Comparison of ENCODE assay signal across 19 cellular contexts in the genomic region with DNA sequence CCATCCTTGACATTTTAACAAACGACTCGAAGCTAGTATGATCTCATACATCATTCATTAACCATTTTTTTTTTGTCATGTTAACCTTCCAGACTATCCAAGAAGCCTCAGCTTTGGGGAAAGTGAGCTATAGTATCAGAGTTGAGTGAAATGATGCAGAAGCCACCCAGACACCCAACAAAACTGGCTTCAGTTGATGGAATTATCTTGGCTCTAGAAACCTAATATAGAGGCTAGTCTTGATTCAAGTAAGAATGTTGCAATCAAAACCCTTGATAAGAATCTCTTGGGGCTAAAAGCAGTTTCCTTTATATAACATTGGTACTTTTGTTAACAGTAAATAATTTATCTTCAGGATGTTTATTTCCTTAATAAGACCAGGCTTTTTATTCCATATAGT. TPM values are rescaled to one million over a fixed set of nuclear protein-coding genes. Genes with fewer than 3 reads are reported as not detected.
DNase-seq lines count a peak whose midpoint lies in the region; ATAC-seq, FAIRE-seq and TF ChIP-seq lines count a peak whose summit lies in the region.
"Had no signal": no experiment of that assay in that cellular context is flagged by ENCODE, and none has a peak within 500 bp of the region (broad histone marks: within the 10 kb centered on the region; RNA-seq: fewer than 3 reads in every experiment).

No MANE protein-coding gene starts in this region.

- no peak overlapping the region for H3K27ac ChIP-seq in A549
- H3K27ac ChIP-seq in left ventricle myocardium inferior (replicated peaks) = peak overlapping the region; percentile 46
- no peak overlapping the region for H3K27ac ChIP-seq in upper lobe of right lung
- H3K27ac ChIP-seq: HL-60, PC-9, RWPE1, SJCRH30 had no signal

- POLR2A ChIA-PET in A549 (lab: Yijun Ruan, JAX) = no interaction called here

- peaks cover 7% of the 10 kb centered on the region for H3K4me1 Mint-ChIP-seq in activated CD8-positive, alpha-beta memory T cell treated with anti-CD3 and anti-CD28 coated beads, Interleukin-2, amount 10 ng/mL, durations not matched to agents 7 days and 5 days

- no peak for TF ChIP-seq EP300 in A549 (IDR thresholded peaks at IDR 0.05)

- no peak overlapping the region for H3K4me3 Mint-ChIP-seq in activated CD8-positive, alpha-beta memory T cell treated with anti-CD3 and anti-CD28 coated beads, Interleukin-2, amount 10 ng/mL, durations not matched to agents 7 days and 5 days

- WGBS in A549 (ENCODE audit: missing lambda C conversion rate) = 5% methylated on average over 2 of the region's 2 CpGs

- H3K4me3 ChIP-seq in A549 (no peak overlapping the region), left ventricle myocardium inferior (no peak overlapping the region), upper lobe of right lung (no peak overlapping the region)
- H3K4me3 ChIP-seq: PC-9, SJCRH30 had no signal

- in situ Hi-C loops in ACHN (cut with HindIII; ENCODE audit: low pct_ligation_motif_present, low pct_unique_long_range_greater_than_20kb, low sequenced_read_pairs) = no loop called here

- H3K27me3 ChIP-seq in left ventricle myocardium inferior (ENCODE audit: low read depth) (no peaks in the 10 kb centered on the region), upper lobe of right lung (no peaks in the 10 kb centered on the region)
- H3K27me3 ChIP-seq: SJCRH30 had no signal

- TF ChIP-seq CTCF in A549 (IDR thresholded peaks at IDR 0.05) (no peak), left ventricle myocardium inferior (IDR thresholded peaks at IDR 0.05; ENCODE audit: borderline replicate concordance) (no peak), upper lobe of right lung (IDR thresholded peaks at IDR 0.05) (no peak)

- peaks cover 7% of the 10 kb centered on the region for H3K36me3 Mint-ChIP-seq in activated CD8-positive, alpha-beta memory T cell treated with anti-CD3 and anti-CD28 coated beads, Interleukin-2, amount 10 ng/mL, durations not matched to agents 7 days and 5 days

- CTCF ChIA-PET in A549 (lab: Yijun Ruan, JAX) = interaction anchor here (0.6 to 1.8 kb wide), 4 partner anchors 17 to 580 kb away, joined by 3 to 4 read pairs (median 4); no protein-coding TSS in a partner anchor
- CTCF ChIA-PET in activated CD8-positive, alpha-beta memory T cell treated with anti-CD3 and anti-CD28 coated beads, Interleukin-2, amount 10 ng/mL, durations not matched to agents 7 days and 5 days (lab: Charles Lee) = no interaction called here

- DNase-seq in A549 (ENCODE audit: low read depth in 1 of 2, low spot score in 1 of 2) (no peak), ACHN (peak; percentile 24), amniotic epithelial cell (ENCODE audit: low read depth) (peak; percentile 32), left ventricle myocardium inferior (no peak), upper lobe of right lung (no peak), NCI-H2227 treated with DMSO at 0.1 percent for 48 hours (lab: John Stamatoyannopoulos, UW) (no peak)
- DNase-seq in activated CD8-positive, alpha-beta memory T cell treated with anti-CD3 and anti-CD28 coated beads, Interleukin-2, amount 10 ng/mL, durations not matched to agents 7 days and 5 days = no peak
- DNase-seq: COR-L47, NCI-H1048, NCI-H1436, NCI-H1930, NCI-H526, PC-9, SJCRH30 had no signal

- intact Hi-C loops in left ventricle myocardium inferior (cut with micrococcal nuclease) (no loop called here), upper lobe of right lung (cut with DNase I) (no loop called here)

- no peak for ATAC-seq in A549
- no peak for ATAC-seq in activated CD8-positive, alpha-beta memory T cell treated with anti-CD3 and anti-CD28 coated beads, Interleukin-2, amount 10 ng/mL, durations not matched to agents 7 days and 5 days
- ATAC-seq in upper lobe of right lung = no peak
- ATAC-seq in GM18873 (IDR thresholded peaks at IDR 0.05; ENCODE audit: low FRiP score, unreplicated experiment) = no peak

- H3K36me3 ChIP-seq in left ventricle myocardium inferior (peaks cover 54% of the 10 kb centered on the region), upper lobe of right lung (peaks cover 36% of the 10 kb centered on the region)

- H3K4me1 ChIP-seq in A549 (peaks cover 11% of the 10 kb centered on the region), left ventricle myocardium inferior (peaks cover 17% of the 10 kb centered on the region), upper lobe of right lung (no peaks in the 10 kb centered on the region)
- H3K4me1 ChIP-seq: SJCRH30 had no signal

- no peak for TF ChIP-seq RAD21 in A549 (conservative IDR thresholded peaks at IDR 0.05 in 1 of 2, IDR thresholded peaks at IDR 0.05 in 1 of 2)

- H3K9me3 Mint-ChIP-seq in activated CD8-positive, alpha-beta memory T cell treated with anti-CD3 and anti-CD28 coated beads, Interleukin-2, amount 10 ng/mL, durations not matched to agents 7 days and 5 days (ENCODE audit: low read depth) = no peaks in the 10 kb centered on the region

- no peak for TF ChIP-seq POLR2A in A549 (IDR thresholded peaks at IDR 0.05; ENCODE audit: low read length)

- H3K4me2 ChIP-seq in A549 = peak overlapping the region; percentile 23; the same call in 1 of the 3 replicates
- H3K4me2 ChIP-seq: PC-9 had no signal

- H3K27ac Mint-ChIP-seq in activated CD8-positive, alpha-beta memory T cell treated with anti-CD3 and anti-CD28 coated beads, Interleukin-2, amount 10 ng/mL, durations not matched to agents 7 days and 5 days = no peak overlapping the region

- H3K27me3 Mint-ChIP-seq in activated CD8-positive, alpha-beta memory T cell treated with anti-CD3 and anti-CD28 coated beads, Interleukin-2, amount 10 ng/mL, durations not matched to agents 7 days and 5 days = no peaks in the 10 kb centered on the region

- FAIRE-seq in A549 (lab: Jason Lieb, UNC) = no peak
- FAIRE-seq: GM12891, H1 had no signal

- H3K9me3 ChIP-seq in A549 = no peaks in the 10 kb centered on the region
- H3K9me3 ChIP-seq in left ventricle myocardium inferior (replicated peaks) = no peaks in the 10 kb centered on the region
- H3K9me3 ChIP-seq in upper lobe of right lung = no peaks in the 10 kb centered on the region
- H3K9me3 ChIP-seq: SJCRH30 had no signal

TF ChIP-seq in A549, 52 proteins besides CTCF, POLR2A, EP300 and RAD21:
- no peak for TF ChIP-seq FOXS1 (CRISPR knock-in tag; IDR thresholded peaks at IDR 0.05)
- no peak for TF ChIP-seq KDM1A (IDR thresholded peaks at IDR 0.05; ENCODE audit: low read depth)
- no peak for TF ChIP-seq ZC3H11A (IDR thresholded peaks at IDR 0.05)
- no peak for TF ChIP-seq HEYL (CRISPR knock-in tag; IDR thresholded peaks at IDR 0.05)
- no peak; a peak in 1 of 4 replicates for TF ChIP-seq CEBPB (IDR thresholded peaks at IDR 0.05)
- TF ChIP-seq KDM5A (IDR thresholded peaks at IDR 0.05) = no peak
- TF ChIP-seq ZFP36 (IDR thresholded peaks at IDR 0.05; ENCODE audit: borderline replicate concordance, partially characterized antibody) = no peak
- TF ChIP-seq, protein P1, sequence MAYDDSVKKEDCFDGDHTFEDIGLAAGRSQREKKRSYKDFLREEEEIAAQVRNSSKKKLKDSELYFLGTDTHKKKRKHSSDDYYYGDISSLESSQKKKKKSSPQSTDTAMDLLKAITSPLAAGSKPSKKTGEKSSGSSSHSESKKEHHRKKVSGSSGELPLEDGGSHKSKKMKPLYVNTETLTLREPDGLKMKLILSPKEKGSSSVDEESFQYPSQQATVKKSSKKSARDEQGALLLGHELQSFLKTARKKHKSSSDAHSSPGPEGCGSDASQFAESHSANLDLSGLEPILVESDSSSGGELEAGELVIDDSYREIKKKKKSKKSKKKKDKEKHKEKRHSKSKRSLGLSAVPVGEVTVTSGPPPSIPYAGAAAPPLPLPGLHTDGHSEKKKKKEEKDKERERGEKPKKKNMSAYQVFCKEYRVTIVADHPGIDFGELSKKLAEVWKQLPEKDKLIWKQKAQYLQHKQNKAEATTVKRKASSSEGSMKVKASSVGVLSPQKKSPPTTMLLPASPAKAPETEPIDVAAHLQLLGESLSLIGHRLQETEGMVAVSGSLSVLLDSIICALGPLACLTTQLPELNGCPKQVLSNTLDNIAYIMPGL (CRISPR knock-in tag; IDR thresholded peaks at IDR 0.05; ENCODE audit: borderline replicate concordance) = no peak
- no peak for TF ChIP-seq NPAS2 (CRISPR knock-in tag; IDR thresholded peaks at IDR 0.05; ENCODE audit: borderline replicate concordance)
- TF ChIP-seq, protein P2, sequence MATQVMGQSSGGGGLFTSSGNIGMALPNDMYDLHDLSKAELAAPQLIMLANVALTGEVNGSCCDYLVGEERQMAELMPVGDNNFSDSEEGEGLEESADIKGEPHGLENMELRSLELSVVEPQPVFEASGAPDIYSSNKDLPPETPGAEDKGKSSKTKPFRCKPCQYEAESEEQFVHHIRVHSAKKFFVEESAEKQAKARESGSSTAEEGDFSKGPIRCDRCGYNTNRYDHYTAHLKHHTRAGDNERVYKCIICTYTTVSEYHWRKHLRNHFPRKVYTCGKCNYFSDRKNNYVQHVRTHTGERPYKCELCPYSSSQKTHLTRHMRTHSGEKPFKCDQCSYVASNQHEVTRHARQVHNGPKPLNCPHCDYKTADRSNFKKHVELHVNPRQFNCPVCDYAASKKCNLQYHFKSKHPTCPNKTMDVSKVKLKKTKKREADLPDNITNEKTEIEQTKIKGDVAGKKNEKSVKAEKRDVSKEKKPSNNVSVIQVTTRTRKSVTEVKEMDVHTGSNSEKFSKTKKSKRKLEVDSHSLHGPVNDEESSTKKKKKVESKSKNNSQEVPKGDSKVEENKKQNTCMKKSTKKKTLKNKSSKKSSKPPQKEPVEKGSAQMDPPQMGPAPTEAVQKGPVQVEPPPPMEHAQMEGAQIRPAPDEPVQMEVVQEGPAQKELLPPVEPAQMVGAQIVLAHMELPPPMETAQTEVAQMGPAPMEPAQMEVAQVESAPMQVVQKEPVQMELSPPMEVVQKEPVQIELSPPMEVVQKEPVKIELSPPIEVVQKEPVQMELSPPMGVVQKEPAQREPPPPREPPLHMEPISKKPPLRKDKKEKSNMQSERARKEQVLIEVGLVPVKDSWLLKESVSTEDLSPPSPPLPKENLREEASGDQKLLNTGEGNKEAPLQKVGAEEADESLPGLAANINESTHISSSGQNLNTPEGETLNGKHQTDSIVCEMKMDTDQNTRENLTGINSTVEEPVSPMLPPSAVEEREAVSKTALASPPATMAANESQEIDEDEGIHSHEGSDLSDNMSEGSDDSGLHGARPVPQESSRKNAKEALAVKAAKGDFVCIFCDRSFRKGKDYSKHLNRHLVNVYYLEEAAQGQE (IDR thresholded peaks at IDR 0.05) = no peak

RNA-seq across cellular contexts. Expression of a gene that starts 7.8 kb away (rescaled TPM):
- polyA plus RNA-seq in A549 (2011; rRNA removed) = 2.4 TPM in 2 replicates
- polyA plus RNA-seq in A549 (2012; cell fraction: cytosol; rRNA removed) = 0.79 and 0.98 TPM in 2 replicates
- 0.13 and 0.34 TPM in 2 replicates for polyA plus RNA-seq in A549 (2012; cell fraction: nucleus; rRNA removed)
- 2.6 to 3.0 TPM (median 2.8 TPM) in 3 replicates for polyA plus RNA-seq in A549 (2017; fragmentation: RNase III; extraction: RNeasy Plus Mini Kit Qiagen cat#74134 plus additional on column Dnase treatment)
- 0.21 and 0.29 TPM in 2 replicates for polyA minus RNA-seq in A549 (2011; rRNA and poly(A)+ RNA removed)
- 3.5 TPM for total RNA-seq in left ventricle myocardium inferior
- total RNA-seq in activated CD8-positive, alpha-beta memory T cell treated with anti-CD3 and anti-CD28 coated beads, Interleukin-2, amount 10 ng/mL, durations not matched to agents 7 days and 5 days = 1 to 10 TPM; 4.2 to 4.3 TPM
- total RNA-seq in upper lobe of right lung = 3.2 TPM

Comparison
In these comparisons a context has a peak if more than half of its experiments do, and no peak if none do; other contexts are left out.
1. DNase-seq: peak in ACHN (single experiment) and amniotic epithelial cell (single experiment); none in A549 (0 of 2), left ventricle myocardium inferior (single experiment), activated CD8-positive, alpha-beta memory T cell treated with anti-CD3 and anti-CD28 coated beads, Interleukin-2, amount 10 ng/mL, durations not matched to agents 7 days and 5 days (single experiment), upper lobe of right lung (single experiment) and NCI-H2227 treated with DMSO at 0.1 percent for 48 hours (single experiment).